In genomic region chr17:66474258-66474657, GRCh38 we compare ENCODE assay signal across 31 cellular contexts.
A peak's percentile ranks its signal among the peaks of the same experiment; 100 is the strongest.
DNase-seq lines count a peak whose midpoint lies in the region; ATAC-seq, FAIRE-seq and TF ChIP-seq lines count a peak whose summit lies in the region.
"Had no signal": no experiment of that assay in that cellular context is flagged by ENCODE, and none has a peak within 500 bp of the region (broad histone marks: within the 10 kb centered on the region; RNA-seq: fewer than 3 reads in every experiment).

No MANE protein-coding gene starts in this region.

- no peak for TF ChIP-seq EP300 in A549 (IDR thresholded peaks at IDR 0.05)

- CTCF ChIA-PET in A549 (lab: Yijun Ruan, JAX) = interaction anchor here (0.7 to 6.2 kb wide), 6 partner anchors 11 to 274 kb away, joined by 3 to 45 read pairs (median 4); no protein-coding TSS in a partner anchor

- WGBS in A549 (ENCODE audit: missing lambda C conversion rate) = 95% methylated on average over 1 of the region's 1 CpG
- no CpG with 5 or more reads among the region's 1 CpG for WGBS in iPS DF 6.9 (ENCODE audit: insufficient coverage, insufficient read length)

- H3K9me3 ChIP-seq in A549 = no peaks in the 10 kb centered on the region
- no peaks in the 10 kb centered on the region for H3K9me3 ChIP-seq in iPS DF 6.9 (ENCODE audit: control insufficient read depth, insufficient read depth, low read length)
- H3K9me3 ChIP-seq: right atrium auricular region, testis had no signal

- POLR2A ChIA-PET in A549 (lab: Yijun Ruan, JAX) = interaction anchor here (0.7 kb wide), 1 partner anchor 14 kb away, joined by 3 read pairs; no protein-coding TSS in a partner anchor

- DNase-seq in A549 (ENCODE audit: low read depth in 1 of 2, low spot score in 1 of 2) (no peak), ELF-1 (ENCODE audit: low read depth, low spot score) (peak; percentile 49), NCI-H345 treated with DMSO at 0.1 percent for 48 hours (lab: John Stamatoyannopoulos, UW; ENCODE audit: unreplicated experiment) (peak; percentile 17), iPS DF 6.9 (ENCODE audit: low read depth, low spot score) (no peak), erythroblast (lab: John Stamatoyannopoulos, UW) (no peak)
- DNase-seq in stimulated activated CD4-positive, alpha-beta T cell treated with anti-CD3 and anti-CD28 coated beads, Interleukin-2, amount 100 ng/mL, for 48 hours = no peak
- no peak for DNase-seq in stimulated activated naive CD4-positive, alpha-beta T cell treated with Interleukin-2 at 50 U/mL for 16 hours (lab: John Stamatoyannopoulos, UW)
- DNase-seq: activated CD4-positive, alpha-beta T cell treated with anti-CD3 and anti-CD28 coated beads for 36 hours; activated CD8-positive, alpha-beta memory T cell treated with anti-CD3 and anti-CD28 coated beads for 24 hours; activated gamma-delta T cell; activated T-cell treated with anti-CD3 and anti-CD28 coated beads, Interleukin-2, amount 50 U/mL, for 1 hour; CD4-positive, CD25-positive, alpha-beta regulatory T cell; effector CD4-positive, alpha-beta T cell; hippocampal formation; Kasumi-1; kidney; MV-4-11; NCI-H187; NCI-H446 treated with DMSO at 0.1 percent for 48 hours; RPMI8226; stimulated activated CD4-positive, alpha-beta T cell treated with anti-CD3 and anti-CD28 coated beads, Interleukin-4, amount 100 ng/mL, for 24 hours; stimulated activated naive CD4-positive, alpha-beta T cell; T-helper 17 cell; testis had no signal

- H3K27ac ChIP-seq in A549 = peak overlapping the region in 1 of 2 experiments; percentile 5; a peak in 2 of 6 replicates
- peak overlapping the region; percentile 68 for H3K27ac ChIP-seq in iPS DF 6.9 (ENCODE audit: low read length)
- H3K27ac ChIP-seq: parathyroid adenoma, right atrium auricular region, SK-N-MC, testis had no signal

- peak overlapping the region; percentile 2; the same call in 1 of the 3 replicates for H3K4me2 ChIP-seq in A549

- no peak for ATAC-seq in A549
- ATAC-seq: activated CD4-positive, alpha-beta T cell treated with anti-CD3 and anti-CD28 coated beads for 36 hours; natural killer cell treated with Interleukin-12 subunit alpha and Interleukin-12 subunit beta and Interleukin-15 and Interleukin-18, amount 100 ng/mL, for 72 hours; T-helper 17 cell had no signal

- no peak for FAIRE-seq in A549 (lab: Jason Lieb, UNC)
- FAIRE-seq: frontal cortex, G401.6, kidney, urothelium cell line had no signal

- H3K36me3 ChIP-seq in iPS DF 6.9 (ENCODE audit: control insufficient read depth, insufficient read depth, low read length) = no peaks in the 10 kb centered on the region
- H3K36me3 ChIP-seq: right atrium auricular region had no signal

- H3K4me1 ChIP-seq in A549 = peaks cover 50% of the 10 kb centered on the region
- peaks cover 4% of the 10 kb centered on the region; the same call in 1 of the 2 replicates for H3K4me1 ChIP-seq in iPS DF 6.9 (ENCODE audit: control insufficient read depth, insufficient read depth, low read length)
- H3K4me1 ChIP-seq: parathyroid adenoma, right atrium auricular region had no signal

- no peaks in the 10 kb centered on the region for H3K27me3 ChIP-seq in iPS DF 6.9 (ENCODE audit: control insufficient read depth, insufficient read depth, low read length)
- H3K27me3 ChIP-seq: right atrium auricular region, testis had no signal

- TF ChIP-seq POLR2A in A549 (IDR thresholded peaks at IDR 0.05; ENCODE audit: low read length) (no peak), erythroblast (IDR thresholded peaks at IDR 0.05; ENCODE audit: low read length) (no peak)

- no peak for TF ChIP-seq CTCF in A549 (IDR thresholded peaks at IDR 0.05)

- no peak for TF ChIP-seq RAD21 in A549 (conservative IDR thresholded peaks at IDR 0.05 in 1 of 2, IDR thresholded peaks at IDR 0.05 in 1 of 2)

- H3K4me3 ChIP-seq in A549 (no peak overlapping the region), iPS DF 6.9 (ENCODE audit: low read length) (no peak overlapping the region)
- H3K4me3 ChIP-seq: right atrium auricular region, SK-N-MC, testis had no signal

TF ChIP-seq in A549, 52 proteins besides CTCF, POLR2A, EP300 and RAD21:
- TF ChIP-seq GATA3 (IDR thresholded peaks at IDR 0.05; ENCODE audit: borderline replicate concordance) (no peak), ZC3H11A (IDR thresholded peaks at IDR 0.05) (no peak), REST (IDR thresholded peaks at IDR 0.05) (no peak), HDAC2 (IDR thresholded peaks at IDR 0.05) (no peak), ESRRA (IDR thresholded peaks at IDR 0.05; ENCODE audit: borderline replicate concordance, low read length) (no peak), JUN (IDR thresholded peaks at IDR 0.05) (no peak), FOSL2 (IDR thresholded peaks at IDR 0.05) (no peak), FOSL2 (CRISPR knock-in tag; IDR thresholded peaks at IDR 0.05) (no peak), PHF8 (IDR thresholded peaks at IDR 0.05; ENCODE audit: borderline replicate concordance, low read depth) (no peak), HOXB5 (CRISPR knock-in tag; IDR thresholded peaks at IDR 0.05) (no peak)

Comparison
In these comparisons a context has a peak if more than half of its experiments do, and no peak if none do; other contexts are left out.
1. DNase-seq: peak in ELF-1 (single experiment) and NCI-H345 treated with DMSO at 0.1 percent for 48 hours (single experiment); none in A549 (0 of 2), iPS DF 6.9 (single experiment), erythroblast (0 of 2), stimulated activated CD4-positive, alpha-beta T cell treated with anti-CD3 and anti-CD28 coated beads, Interleukin-2, amount 100 ng/mL, for 48 hours (0 of 2) and stimulated activated naive CD4-positive, alpha-beta T cell treated with Interleukin-2 at 50 U/mL for 16 hours (single experiment).